In the genomic region with DNA sequence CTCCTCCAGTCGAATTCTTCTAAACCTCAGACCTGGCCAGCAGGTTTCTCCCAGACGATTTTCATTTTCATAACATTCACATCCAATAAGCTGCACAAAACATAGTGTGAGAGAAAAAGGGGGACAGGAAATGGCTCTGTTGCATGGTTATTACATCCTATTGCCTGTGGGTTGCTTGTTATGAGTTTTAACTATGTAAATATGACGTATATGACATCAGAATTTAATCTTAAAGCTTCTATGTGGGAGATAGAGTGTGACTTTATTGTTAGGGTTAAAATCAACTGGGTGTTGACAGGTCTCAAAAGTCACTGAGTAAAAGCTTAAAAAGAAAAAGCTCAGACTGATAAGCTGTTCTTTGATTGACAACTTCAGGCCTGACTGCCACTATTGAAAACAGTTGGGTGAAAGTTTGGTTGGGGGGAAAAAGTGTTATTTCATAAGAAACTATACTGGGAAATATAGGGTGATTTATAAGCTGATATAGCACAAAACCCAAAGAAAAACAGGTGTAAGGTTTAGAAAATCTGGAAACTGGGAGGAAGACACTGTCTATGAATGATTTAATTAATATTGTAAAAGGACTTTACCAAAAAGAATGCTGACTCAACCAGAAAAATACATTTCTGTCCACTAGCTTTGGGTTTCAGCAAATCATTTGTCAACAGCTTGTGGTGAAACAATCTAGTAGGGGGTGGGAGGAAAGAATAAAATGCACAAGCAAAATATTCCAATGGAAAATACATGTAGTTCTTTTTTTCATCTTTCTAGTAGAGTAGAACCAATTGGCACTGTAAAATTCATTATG, we compare ENCODE assay signal across 2 cellular contexts.
TF ChIP-seq lines count a peak whose summit lies in the region.

No MANE protein-coding gene starts in this region.

TF ChIP-seq in HepG2, 621 proteins besides CTCF, POLR2A, EP300 and RAD21:
- TF ChIP-seq ARID2 (CRISPR knock-in tag; IDR thresholded peaks at IDR 0.05; ENCODE audit: borderline replicate concordance) (no peak), MAFK (conservative IDR thresholded peaks at IDR 0.05 in 1 of 2, IDR thresholded peaks at IDR 0.05 in 1 of 2; ENCODE audit: low read length in 2 of 2) (peak; percentile 37 to 72; a peak in 3 of 4 replicates), CREB1 (IDR thresholded peaks at IDR 0.05) (peak; percentile 29; the same call in 1 of the 2 replicates), CREB1 (CRISPR knock-in tag; IDR thresholded peaks at IDR 0.05) (no peak), MAFF (IDR thresholded peaks at IDR 0.05; ENCODE audit: low read depth, low read length) (peak; percentile 39; the same call in 1 of the 2 replicates), ZBTB1 (CRISPR knock-in tag; IDR thresholded peaks at IDR 0.05; ENCODE audit: borderline replicate concordance) (no peak)
- TF ChIP-seq, protein P1, sequence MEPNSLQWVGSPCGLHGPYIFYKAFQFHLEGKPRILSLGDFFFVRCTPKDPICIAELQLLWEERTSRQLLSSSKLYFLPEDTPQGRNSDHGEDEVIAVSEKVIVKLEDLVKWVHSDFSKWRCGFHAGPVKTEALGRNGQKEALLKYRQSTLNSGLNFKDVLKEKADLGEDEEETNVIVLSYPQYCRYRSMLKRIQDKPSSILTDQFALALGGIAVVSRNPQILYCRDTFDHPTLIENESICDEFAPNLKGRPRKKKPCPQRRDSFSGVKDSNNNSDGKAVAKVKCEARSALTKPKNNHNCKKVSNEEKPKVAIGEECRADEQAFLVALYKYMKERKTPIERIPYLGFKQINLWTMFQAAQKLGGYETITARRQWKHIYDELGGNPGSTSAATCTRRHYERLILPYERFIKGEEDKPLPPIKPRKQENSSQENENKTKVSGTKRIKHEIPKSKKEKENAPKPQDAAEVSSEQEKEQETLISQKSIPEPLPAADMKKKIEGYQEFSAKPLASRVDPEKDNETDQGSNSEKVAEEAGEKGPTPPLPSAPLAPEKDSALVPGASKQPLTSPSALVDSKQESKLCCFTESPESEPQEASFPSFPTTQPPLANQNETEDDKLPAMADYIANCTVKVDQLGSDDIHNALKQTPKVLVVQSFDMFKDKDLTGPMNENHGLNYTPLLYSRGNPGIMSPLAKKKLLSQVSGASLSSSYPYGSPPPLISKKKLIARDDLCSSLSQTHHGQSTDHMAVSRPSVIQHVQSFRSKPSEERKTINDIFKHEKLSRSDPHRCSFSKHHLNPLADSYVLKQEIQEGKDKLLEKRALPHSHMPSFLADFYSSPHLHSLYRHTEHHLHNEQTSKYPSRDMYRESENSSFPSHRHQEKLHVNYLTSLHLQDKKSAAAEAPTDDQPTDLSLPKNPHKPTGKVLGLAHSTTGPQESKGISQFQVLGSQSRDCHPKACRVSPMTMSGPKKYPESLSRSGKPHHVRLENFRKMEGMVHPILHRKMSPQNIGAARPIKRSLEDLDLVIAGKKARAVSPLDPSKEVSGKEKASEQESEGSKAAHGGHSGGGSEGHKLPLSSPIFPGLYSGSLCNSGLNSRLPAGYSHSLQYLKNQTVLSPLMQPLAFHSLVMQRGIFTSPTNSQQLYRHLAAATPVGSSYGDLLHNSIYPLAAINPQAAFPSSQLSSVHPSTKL (CRISPR knock-in tag; IDR thresholded peaks at IDR 0.05), result no peak

TF ChIP-seq in GM12878, 131 proteins besides CTCF, POLR2A, EP300 and RAD21:
- TF ChIP-seq IKZF1 (conservative IDR thresholded peaks at IDR 0.05), result no peak
- no peak for TF ChIP-seq SP1 (IDR thresholded peaks at IDR 0.05; ENCODE audit: low read depth, low read length)
- TF ChIP-seq SUPT20H (IDR thresholded peaks at IDR 0.05; ENCODE audit: borderline replicate concordance, control insufficient read depth, low read depth, low read length), result no peak
- TF ChIP-seq ATF7 (IDR thresholded peaks at IDR 0.05; ENCODE audit: low read depth), result peak; percentile 69
- TF ChIP-seq CREB1 (IDR thresholded peaks at IDR 0.05; ENCODE audit: low read depth), result peak; percentile 48; the same call in 1 of the 2 replicates
- TF ChIP-seq GATAD2B (conservative IDR thresholded peaks at IDR 0.05; ENCODE audit: low read depth), result no peak
- no peak for TF ChIP-seq SIX5 (IDR thresholded peaks at IDR 0.05; ENCODE audit: low read depth, low read length, severe bottlenecking)
- TF ChIP-seq, protein P2, sequence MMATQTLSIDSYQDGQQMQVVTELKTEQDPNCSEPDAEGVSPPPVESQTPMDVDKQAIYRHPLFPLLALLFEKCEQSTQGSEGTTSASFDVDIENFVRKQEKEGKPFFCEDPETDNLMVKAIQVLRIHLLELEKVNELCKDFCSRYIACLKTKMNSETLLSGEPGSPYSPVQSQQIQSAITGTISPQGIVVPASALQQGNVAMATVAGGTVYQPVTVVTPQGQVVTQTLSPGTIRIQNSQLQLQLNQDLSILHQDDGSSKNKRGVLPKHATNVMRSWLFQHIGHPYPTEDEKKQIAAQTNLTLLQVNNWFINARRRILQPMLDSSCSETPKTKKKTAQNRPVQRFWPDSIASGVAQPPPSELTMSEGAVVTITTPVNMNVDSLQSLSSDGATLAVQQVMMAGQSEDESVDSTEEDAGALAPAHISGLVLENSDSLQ (IDR thresholded peaks at IDR 0.05), result peak; percentile 69
- peak; percentile 42; the same call in 1 of the 2 replicates for TF ChIP-seq NBN (IDR thresholded peaks at IDR 0.05)
- TF ChIP-seq SREBF1 (IDR thresholded peaks at IDR 0.05; ENCODE audit: low read length), result no peak
- no peak for TF ChIP-seq SIN3A (IDR thresholded peaks at IDR 0.05; ENCODE audit: low read depth, low read length)
- TF ChIP-seq, protein P3, sequence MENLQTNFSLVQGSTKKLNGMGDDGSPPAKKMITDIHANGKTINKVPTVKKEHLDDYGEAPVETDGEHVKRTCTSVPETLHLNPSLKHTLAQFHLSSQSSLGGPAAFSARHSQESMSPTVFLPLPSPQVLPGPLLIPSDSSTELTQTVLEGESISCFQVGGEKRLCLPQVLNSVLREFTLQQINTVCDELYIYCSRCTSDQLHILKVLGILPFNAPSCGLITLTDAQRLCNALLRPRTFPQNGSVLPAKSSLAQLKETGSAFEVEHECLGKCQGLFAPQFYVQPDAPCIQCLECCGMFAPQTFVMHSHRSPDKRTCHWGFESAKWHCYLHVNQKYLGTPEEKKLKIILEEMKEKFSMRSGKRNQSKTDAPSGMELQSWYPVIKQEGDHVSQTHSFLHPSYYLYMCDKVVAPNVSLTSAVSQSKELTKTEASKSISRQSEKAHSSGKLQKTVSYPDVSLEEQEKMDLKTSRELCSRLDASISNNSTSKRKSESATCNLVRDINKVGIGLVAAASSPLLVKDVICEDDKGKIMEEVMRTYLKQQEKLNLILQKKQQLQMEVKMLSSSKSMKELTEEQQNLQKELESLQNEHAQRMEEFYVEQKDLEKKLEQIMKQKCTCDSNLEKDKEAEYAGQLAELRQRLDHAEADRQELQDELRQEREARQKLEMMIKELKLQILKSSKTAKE (IDR thresholded peaks at IDR 0.05; ENCODE audit: low read depth, poor library complexity, severe bottlenecking), result no peak
- 0 out of 4 replicates have a peak, but pooled peaks of 1 of the 2 experiments have one; percentile 9 for TF ChIP-seq IKZF2 (IDR thresholded peaks at IDR 0.05)
- TF ChIP-seq PAX5 (IDR thresholded peaks at IDR 0.05; ENCODE audit: borderline replicate concordance, low read depth, low read length), result no peak
- TF ChIP-seq MTA2 (IDR thresholded peaks at IDR 0.05; ENCODE audit: low read depth), result peak; percentile 54; the same call in 1 of the 2 replicates
